Comparison of ENCODE assay signal across 8 cellular contexts in genomic region chr3:5022187-5022965, GRCh38. TPM values are rescaled to one million over a fixed set of nuclear protein-coding genes. Genes with fewer than 3 reads are reported as not detected.
DNase-seq lines count a peak whose midpoint lies in the region; ATAC-seq lines count a peak whose summit lies in the region.

No MANE protein-coding gene starts in this region.

- POLR2A ChIA-PET in activated naive CD8-positive, alpha-beta T cell treated with anti-CD3 and anti-CD28 coated beads, Interleukin-2, amount 10 ng/mL, durations not matched to agents 7 days and 5 days (lab: Charles Lee), result interaction anchor here (0.9 to 32.3 kb wide), 5 partner anchors 10 to 166 kb away, joined by 3 to 734 read pairs (median 3); partner anchors contain the start of gene BHLHE40

- H3K27me3 Mint-ChIP-seq in activated T-cell treated with anti-CD3 and anti-CD28 coated beads, Interleukin-2, amount 50 U/mL, for 24 hours, result no peaks in the 10 kb centered on the region
- H3K27me3 Mint-ChIP-seq in activated naive CD8-positive, alpha-beta T cell treated with anti-CD3 and anti-CD28 coated beads, Interleukin-2, amount 10 ng/mL, durations not matched to agents 7 days and 5 days, result no peaks in the 10 kb centered on the region
- no peaks in the 10 kb centered on the region for H3K27me3 Mint-ChIP-seq in stimulated activated memory B cell treated with anti-CD40 and anti-IgM and Interleukin-4, amounts not matched to agents 10 μg/mL and 1 μg/mL and 100 μg/mL, for 72 hours

- peaks cover 82% of the 10 kb centered on the region for H3K4me1 Mint-ChIP-seq in activated T-cell treated with anti-CD3 and anti-CD28 coated beads, Interleukin-2, amount 50 U/mL, for 24 hours (ENCODE audit: low read depth)
- H3K4me1 Mint-ChIP-seq in activated naive CD8-positive, alpha-beta T cell treated with anti-CD3 and anti-CD28 coated beads, Interleukin-2, amount 10 ng/mL, durations not matched to agents 7 days and 5 days, result peaks cover 57% of the 10 kb centered on the region
- H3K4me1 Mint-ChIP-seq in stimulated activated memory B cell treated with anti-CD40 and anti-IgM and Interleukin-4, amounts not matched to agents 10 μg/mL and 1 μg/mL and 100 μg/mL, for 72 hours, result peaks cover 67% of the 10 kb centered on the region

- no peaks in the 10 kb centered on the region for H3K36me3 Mint-ChIP-seq in activated T-cell treated with anti-CD3 and anti-CD28 coated beads, Interleukin-2, amount 50 U/mL, for 24 hours (ENCODE audit: low read depth)
- no peaks in the 10 kb centered on the region for H3K36me3 Mint-ChIP-seq in activated naive CD8-positive, alpha-beta T cell treated with anti-CD3 and anti-CD28 coated beads, Interleukin-2, amount 10 ng/mL, durations not matched to agents 7 days and 5 days
- H3K36me3 Mint-ChIP-seq in stimulated activated memory B cell treated with anti-CD40 and anti-IgM and Interleukin-4, amounts not matched to agents 10 μg/mL and 1 μg/mL and 100 μg/mL, for 72 hours, result no peaks in the 10 kb centered on the region

- H3K9me3 Mint-ChIP-seq in activated T-cell treated with anti-CD3 and anti-CD28 coated beads, Interleukin-2, amount 50 U/mL, for 24 hours, result no peaks in the 10 kb centered on the region
- H3K9me3 Mint-ChIP-seq in activated naive CD8-positive, alpha-beta T cell treated with anti-CD3 and anti-CD28 coated beads, Interleukin-2, amount 10 ng/mL, durations not matched to agents 7 days and 5 days, result no peaks in the 10 kb centered on the region
- H3K9me3 Mint-ChIP-seq in stimulated activated memory B cell treated with anti-CD40 and anti-IgM and Interleukin-4, amounts not matched to agents 10 μg/mL and 1 μg/mL and 100 μg/mL, for 72 hours, result no peaks in the 10 kb centered on the region

- ATAC-seq in HG03039 (IDR thresholded peaks at IDR 0.05; ENCODE audit: unreplicated experiment), result peak; percentile 76
- ATAC-seq in activated naive CD8-positive, alpha-beta T cell treated with anti-CD3 and anti-CD28 coated beads, Interleukin-2, amount 10 ng/mL, durations not matched to agents 7 days and 5 days (ENCODE audit: low read depth), result no peak
- peak; percentile 62 for ATAC-seq in stimulated activated memory B cell treated with anti-CD40 and anti-IgM and Interleukin-4, amounts not matched to agents 10 μg/mL and 1 μg/mL and 100 μg/mL, for 72 hours

- DNase-seq in activated T-cell treated with anti-CD3 and anti-CD28 coated beads, Interleukin-2, amount 50 U/mL, for 24 hours, result no peak
- no peak for DNase-seq in activated T-cell treated with anti-CD3 and anti-CD28 coated beads, Interleukin-2, amount 50 U/mL, for 1 hour
- DNase-seq in activated naive CD8-positive, alpha-beta T cell treated with anti-CD3 and anti-CD28 coated beads, Interleukin-2, amount 10 ng/mL, durations not matched to agents 7 days and 5 days, result no peak
- DNase-seq in activated gamma-delta T cell treated with Interleukin-2 at 50 U/mL for 16 hours, result no peak
- DNase-seq in NCI-H345 treated with DMSO at 0.1 percent for 48 hours (lab: John Stamatoyannopoulos, UW; ENCODE audit: unreplicated experiment), result no peak
- no peak for DNase-seq in SKM-1 (lab: John Stamatoyannopoulos, UW; ENCODE audit: unreplicated experiment)

- H3K4me3 Mint-ChIP-seq in activated T-cell treated with anti-CD3 and anti-CD28 coated beads, Interleukin-2, amount 50 U/mL, for 24 hours, result peak overlapping the region; percentile 52
- H3K4me3 Mint-ChIP-seq in activated naive CD8-positive, alpha-beta T cell treated with anti-CD3 and anti-CD28 coated beads, Interleukin-2, amount 10 ng/mL, durations not matched to agents 7 days and 5 days, result no peak overlapping the region
- no peak overlapping the region for H3K4me3 Mint-ChIP-seq in stimulated activated memory B cell treated with anti-CD40 and anti-IgM and Interleukin-4, amounts not matched to agents 10 μg/mL and 1 μg/mL and 100 μg/mL, for 72 hours

- H3K27ac Mint-ChIP-seq in activated T-cell treated with anti-CD3 and anti-CD28 coated beads, Interleukin-2, amount 50 U/mL, for 24 hours, result peak overlapping the region; percentile 97
- H3K27ac Mint-ChIP-seq in activated naive CD8-positive, alpha-beta T cell treated with anti-CD3 and anti-CD28 coated beads, Interleukin-2, amount 10 ng/mL, durations not matched to agents 7 days and 5 days, result peak overlapping the region; percentile 24
- peak overlapping the region; percentile 85 for H3K27ac Mint-ChIP-seq in stimulated activated memory B cell treated with anti-CD40 and anti-IgM and Interleukin-4, amounts not matched to agents 10 μg/mL and 1 μg/mL and 100 μg/mL, for 72 hours

RNA-seq across cellular contexts. Expression of gene BHLHE40, which starts 43.1 kb away (rescaled TPM):
- 100 to 1,000 TPM; 208 to 225 TPM for total RNA-seq in activated naive CD8-positive, alpha-beta T cell treated with anti-CD3 and anti-CD28 coated beads, Interleukin-2, amount 10 ng/mL, durations not matched to agents 7 days and 5 days

Comparison
In these comparisons a context has a peak if more than half of its experiments do, and no peak if none do; other contexts are left out.
1. H3K27ac Mint-ChIP-seq: peak in every context shown above with its lines; median percentile 97 in activated T-cell treated with anti-CD3 and anti-CD28 coated beads, Interleukin-2, amount 50 U/mL, for 24 hours; 85 in stimulated activated memory B cell treated with anti-CD40 and anti-IgM and Interleukin-4, amounts not matched to agents 10 μg/mL and 1 μg/mL and 100 μg/mL, for 72 hours; 24 in activated naive CD8-positive, alpha-beta T cell treated with anti-CD3 and anti-CD28 coated beads, Interleukin-2, amount 10 ng/mL, durations not matched to agents 7 days and 5 days.